In genomic region chr3:10508619-10509260, GRCh38 we compare ENCODE assay signal across 1 cellular context.
TF ChIP-seq lines count a peak whose summit lies in the region.

No MANE protein-coding gene starts in this region.

TF ChIP-seq in HepG2, 621 proteins besides CTCF, POLR2A, EP300 and RAD21 (continued from another document and continues in another):
- TF ChIP-seq ZNF18 (CRISPR knock-in tag; IDR thresholded peaks at IDR 0.05; ENCODE audit: insufficient replicate concordance): no peak
- peak; percentile 95 for TF ChIP-seq IRF2 (CRISPR knock-in tag; IDR thresholded peaks at IDR 0.05)
- no peak for TF ChIP-seq ZBTB44 (CRISPR knock-in tag; IDR thresholded peaks at IDR 0.05)
- TF ChIP-seq ZC3H4 (CRISPR knock-in tag; IDR thresholded peaks at IDR 0.05; ENCODE audit: borderline replicate concordance): no peak
- TF ChIP-seq ZFP36 (IDR thresholded peaks at IDR 0.05; ENCODE audit: borderline replicate concordance, low read depth, low read length, partially characterized antibody): no peak
- TF ChIP-seq IKZF1 (IDR thresholded peaks at IDR 0.05): no peak
- TF ChIP-seq TP53 (CRISPR knock-in tag; conservative IDR thresholded peaks at IDR 0.05): no peak
- TF ChIP-seq NONO (IDR thresholded peaks at IDR 0.05): no peak
- peak; percentile 95 for TF ChIP-seq NONO (CRISPR knock-in tag; conservative IDR thresholded peaks at IDR 0.05)
- TF ChIP-seq ZNF672 (CRISPR knock-in tag; IDR thresholded peaks at IDR 0.05): no peak
- TF ChIP-seq PRMT3 (CRISPR knock-in tag; IDR thresholded peaks at IDR 0.05; ENCODE audit: borderline replicate concordance, low read depth): no peak
- peak; percentile 92 for TF ChIP-seq ZNF317 (CRISPR knock-in tag; IDR thresholded peaks at IDR 0.05)
- peak; percentile 92 for TF ChIP-seq PRDM10 (CRISPR knock-in tag; IDR thresholded peaks at IDR 0.05; ENCODE audit: low read depth)
- TF ChIP-seq SRSF9 (IDR thresholded peaks at IDR 0.05; ENCODE audit: borderline replicate concordance, insufficient read depth, low read depth, low read length, poor library complexity, severe bottlenecking): no peak
- no peak; the same call in 1 of the 2 replicates for TF ChIP-seq RBAK (CRISPR knock-in tag; IDR thresholded peaks at IDR 0.05)
- peak; percentile 93 for TF ChIP-seq FOXC1 (CRISPR knock-in tag; IDR thresholded peaks at IDR 0.05; ENCODE audit: borderline replicate concordance)
- peak; percentile 92 for TF ChIP-seq KDM6A (CRISPR knock-in tag; IDR thresholded peaks at IDR 0.05; ENCODE audit: low read depth)
- TF ChIP-seq ISX (CRISPR knock-in tag; conservative IDR thresholded peaks at IDR 0.05): no peak
- TF ChIP-seq CBX2 (IDR thresholded peaks at IDR 0.05; ENCODE audit: low read depth, low read length): no peak
- TF ChIP-seq CBX2 (CRISPR knock-in tag; IDR thresholded peaks at IDR 0.05; ENCODE audit: low read depth): peak; percentile 96
- peak; percentile 95 for TF ChIP-seq ZMAT3 (CRISPR knock-in tag; conservative IDR thresholded peaks at IDR 0.05)
- peak; percentile 99 for TF ChIP-seq NR2F6 (IDR thresholded peaks at IDR 0.05)
- peak; percentile 100 for TF ChIP-seq NR2F6 (CRISPR knock-in tag; IDR thresholded peaks at IDR 0.05)
- TF ChIP-seq ZKSCAN8 (CRISPR knock-in tag; IDR thresholded peaks at IDR 0.05; ENCODE audit: borderline replicate concordance): peak; percentile 94
- TF ChIP-seq SNAPC2 (CRISPR knock-in tag; IDR thresholded peaks at IDR 0.05): peak; percentile 76; the same call in 1 of the 2 replicates
- TF ChIP-seq REPIN1 (CRISPR knock-in tag; IDR thresholded peaks at IDR 0.05; ENCODE audit: borderline replicate concordance, low read depth): peak; percentile 92; the same call in 1 of the 2 replicates
- peak; percentile 65; the same call in 1 of the 2 replicates for TF ChIP-seq HINFP (CRISPR knock-in tag; IDR thresholded peaks at IDR 0.05; ENCODE audit: low read depth)
- TF ChIP-seq ZNF761 (CRISPR knock-in tag; conservative IDR thresholded peaks at IDR 0.05): peak; percentile 61; the same call in 1 of the 2 replicates
- no peak for TF ChIP-seq ZNF33A (CRISPR knock-in tag; IDR thresholded peaks at IDR 0.05; ENCODE audit: borderline replicate concordance)
- 0 out of 2 replicates have a peak, but pooled peaks have one; percentile 65 for TF ChIP-seq HOXA9 (CRISPR knock-in tag; IDR thresholded peaks at IDR 0.05; ENCODE audit: borderline replicate concordance)
- TF ChIP-seq PAX8 (CRISPR knock-in tag; IDR thresholded peaks at IDR 0.05; ENCODE audit: borderline replicate concordance): no peak
- TF ChIP-seq BATF2 (CRISPR knock-in tag; IDR thresholded peaks at IDR 0.05): no peak
- no peak for TF ChIP-seq JUNB (CRISPR knock-in tag; IDR thresholded peaks at IDR 0.05; ENCODE audit: borderline replicate concordance)
- TF ChIP-seq FOXA3 (CRISPR knock-in tag; IDR thresholded peaks at IDR 0.05): peak; percentile 97
- TF ChIP-seq MAFK (conservative IDR thresholded peaks at IDR 0.05 in 1 of 2, IDR thresholded peaks at IDR 0.05 in 1 of 2; ENCODE audit: low read length in 2 of 2): no peak
- TF ChIP-seq ZNF318 (CRISPR knock-in tag; IDR thresholded peaks at IDR 0.05): no peak; the same call in 1 of the 2 replicates
- no peak; the same call in 1 of the 2 replicates for TF ChIP-seq SMAD1 (CRISPR knock-in tag; IDR thresholded peaks at IDR 0.05; ENCODE audit: borderline replicate concordance, low read depth)
- peak; percentile 96 for TF ChIP-seq ZNF792 (CRISPR knock-in tag; IDR thresholded peaks at IDR 0.05)
- no peak for TF ChIP-seq SRF (IDR thresholded peaks at IDR 0.05; ENCODE audit: low read depth, low read length)
- TF ChIP-seq ZNF367 (CRISPR knock-in tag; IDR thresholded peaks at IDR 0.05; ENCODE audit: borderline replicate concordance): no peak
- TF ChIP-seq LRRFIP1 (CRISPR knock-in tag; conservative IDR thresholded peaks at IDR 0.05): no peak
- TF ChIP-seq FOXJ3 (CRISPR knock-in tag; IDR thresholded peaks at IDR 0.05; ENCODE audit: borderline replicate concordance): peak; percentile 81; the same call in 1 of the 2 replicates
- no peak for TF ChIP-seq ZNF510 (CRISPR knock-in tag; IDR thresholded peaks at IDR 0.05; ENCODE audit: low read depth)
- TF ChIP-seq SATB2 (CRISPR knock-in tag; IDR thresholded peaks at IDR 0.05): no peak
- TF ChIP-seq ESRRA (CRISPR knock-in tag; IDR thresholded peaks at IDR 0.05; ENCODE audit: low read depth): peak; percentile 99
- no peak for TF ChIP-seq GLI4 (CRISPR knock-in tag; IDR thresholded peaks at IDR 0.05; ENCODE audit: borderline replicate concordance)
- peak; percentile 87; the same call in 1 of the 2 replicates for TF ChIP-seq SSRP1 (CRISPR knock-in tag; IDR thresholded peaks at IDR 0.05)
